Comparison of ENCODE assay signal across 13 cellular contexts in genomic region chr11:74134661-74135515, GRCh38. TPM values are rescaled to one million over a fixed set of nuclear protein-coding genes. Genes with fewer than 3 reads are reported as not detected.
A peak's percentile ranks its signal among the peaks of the same experiment; 100 is the strongest.
DNase-seq lines count a peak whose midpoint lies in the region; ATAC-seq and TF ChIP-seq lines count a peak whose summit lies in the region.
"Had no signal": no experiment of that assay in that cellular context is flagged by ENCODE, and none has a peak within 500 bp of the region (broad histone marks: within the 10 kb centered on the region; RNA-seq: fewer than 3 reads in every experiment).

No MANE protein-coding gene starts in this region.

- peak; percentile 71 for DNase-seq in ACHN
- peak; percentile 76 for DNase-seq in HK-2 (ENCODE audit: unreplicated experiment)
- DNase-seq in T1000 (lab: John Stamatoyannopoulos, UW), result peak; percentile 70
- peak; percentile 71 to 90 for DNase-seq in foreskin keratinocyte
- no peak for DNase-seq in HPDE6-E6E7 (ENCODE audit: extremely low spot score)
- DNase-seq in activated CD4-positive, alpha-beta T cell treated with anti-CD3 and anti-CD28 coated beads, Interleukin-2, amount 50 U/mL, for 48 hours, result no peak
- DNase-seq in activated T-helper 1 cell treated with anti-CD3 and anti-CD28 coated beads, Interleukin-12 subunit alpha, Interleukin-12 subunit beta, Interleukin-2, Interleukin-4 antibody, amounts not matched to agents 30 ng/mL and 10 ng/mL and 1 ng/mL, durations not matched to agents 14 hours and 24 hours and 36 hours (ENCODE audit: low spot score), result no peak
- DNase-seq in OCI-M2 (lab: John Stamatoyannopoulos, UW; ENCODE audit: unreplicated experiment), result no peak
- DNase-seq: activated naive CD4-positive, alpha-beta T cell treated with anti-CD3 and anti-CD28 coated beads, Interleukin-2, amount 10 ng/mL, durations not matched to agents 7 days and 5 days; RPMI8226; T-helper 9 cell; uterus had no signal

- no peaks in the 10 kb centered on the region for H3K4me1 Mint-ChIP-seq in activated T-helper 1 cell treated with anti-CD3 and anti-CD28 coated beads, Interleukin-12 subunit alpha, Interleukin-12 subunit beta, Interleukin-2, Interleukin-4 antibody, amounts not matched to agents 30 ng/mL and 10 ng/mL and 1 ng/mL, durations not matched to agents 14 hours and 24 hours and 36 hours (ENCODE audit: low read depth)
- H3K4me1 Mint-ChIP-seq: activated naive CD4-positive, alpha-beta T cell treated with anti-CD3 and anti-CD28 coated beads, Interleukin-2, amount 10 ng/mL, durations not matched to agents 7 days and 5 days had no signal

- H3K27me3 Mint-ChIP-seq in activated T-helper 1 cell treated with anti-CD3 and anti-CD28 coated beads, Interleukin-12 subunit alpha, Interleukin-12 subunit beta, Interleukin-2, Interleukin-4 antibody, amounts not matched to agents 30 ng/mL and 10 ng/mL and 1 ng/mL, durations not matched to agents 14 hours and 24 hours and 36 hours (ENCODE audit: insufficient read depth), result no peaks in the 10 kb centered on the region
- H3K27me3 Mint-ChIP-seq: activated naive CD4-positive, alpha-beta T cell treated with anti-CD3 and anti-CD28 coated beads, Interleukin-2, amount 10 ng/mL, durations not matched to agents 7 days and 5 days; progenitor cell of endocrine pancreas had no signal

- peaks cover 32% of the 10 kb centered on the region for H3K36me3 Mint-ChIP-seq in activated T-helper 1 cell treated with anti-CD3 and anti-CD28 coated beads, Interleukin-12 subunit alpha, Interleukin-12 subunit beta, Interleukin-2, Interleukin-4 antibody, amounts not matched to agents 30 ng/mL and 10 ng/mL and 1 ng/mL, durations not matched to agents 14 hours and 24 hours and 36 hours (ENCODE audit: low read depth)

- TF ChIP-seq CTCF in foreskin keratinocyte (conservative IDR thresholded peaks at IDR 0.05), result no peak

- H3K27ac ChIP-seq in foreskin keratinocyte, result peak overlapping the region; percentile 25
- H3K27ac ChIP-seq: uterus had no signal

- ATAC-seq in foreskin keratinocyte, result peak; percentile 79

- no peak overlapping the region for H3K4me3 Mint-ChIP-seq in activated T-helper 1 cell treated with anti-CD3 and anti-CD28 coated beads, Interleukin-12 subunit alpha, Interleukin-12 subunit beta, Interleukin-2, Interleukin-4 antibody, amounts not matched to agents 30 ng/mL and 10 ng/mL and 1 ng/mL, durations not matched to agents 14 hours and 24 hours and 36 hours
- H3K4me3 Mint-ChIP-seq: activated naive CD4-positive, alpha-beta T cell treated with anti-CD3 and anti-CD28 coated beads, Interleukin-2, amount 10 ng/mL, durations not matched to agents 7 days and 5 days had no signal

- no peak overlapping the region for H3K27ac Mint-ChIP-seq in activated T-helper 1 cell treated with anti-CD3 and anti-CD28 coated beads, Interleukin-12 subunit alpha, Interleukin-12 subunit beta, Interleukin-2, Interleukin-4 antibody, amounts not matched to agents 30 ng/mL and 10 ng/mL and 1 ng/mL, durations not matched to agents 14 hours and 24 hours and 36 hours
- H3K27ac Mint-ChIP-seq: activated naive CD4-positive, alpha-beta T cell treated with anti-CD3 and anti-CD28 coated beads, Interleukin-2, amount 10 ng/mL, durations not matched to agents 7 days and 5 days; progenitor cell of endocrine pancreas had no signal

- peaks cover 28% of the 10 kb centered on the region for H3K4me1 ChIP-seq in foreskin keratinocyte
- H3K4me1 ChIP-seq: uterus had no signal

- no peaks in the 10 kb centered on the region for H3K27me3 ChIP-seq in foreskin keratinocyte
- H3K27me3 ChIP-seq: uterus had no signal

- H3K9me3 Mint-ChIP-seq in activated T-helper 1 cell treated with anti-CD3 and anti-CD28 coated beads, Interleukin-12 subunit alpha, Interleukin-12 subunit beta, Interleukin-2, Interleukin-4 antibody, amounts not matched to agents 30 ng/mL and 10 ng/mL and 1 ng/mL, durations not matched to agents 14 hours and 24 hours and 36 hours, result no peaks in the 10 kb centered on the region
- H3K9me3 Mint-ChIP-seq: activated naive CD4-positive, alpha-beta T cell treated with anti-CD3 and anti-CD28 coated beads, Interleukin-2, amount 10 ng/mL, durations not matched to agents 7 days and 5 days had no signal

- in situ Hi-C loops in ACHN (cut with HindIII; ENCODE audit: low pct_ligation_motif_present, low pct_unique_long_range_greater_than_20kb, low sequenced_read_pairs), result no loop called here

- intact Hi-C loops in activated T-helper 1 cell treated with anti-CD3 and anti-CD28 coated beads, Interleukin-12 subunit alpha, Interleukin-12 subunit beta, Interleukin-2, Interleukin-4 antibody, amounts not matched to agents 30 ng/mL and 10 ng/mL and 1 ng/mL, durations not matched to agents 14 hours and 24 hours and 36 hours (cut with micrococcal nuclease), result no loop called here

RNA-seq across cellular contexts. Expression of gene C2CD3, which starts 35.9 kb away (rescaled TPM):
- total RNA-seq in foreskin keratinocyte, result 12.8 and 14.0 TPM in 2 replicates
- polyA plus RNA-seq in foreskin keratinocyte, result 6.9 and 7.3 TPM in 2 replicates
- total RNA-seq in activated T-helper 1 cell treated with anti-CD3 and anti-CD28 coated beads, Interleukin-12 subunit alpha, Interleukin-12 subunit beta, Interleukin-2, Interleukin-4 antibody, amounts not matched to agents 30 ng/mL and 10 ng/mL and 1 ng/mL, durations not matched to agents 14 hours and 24 hours and 36 hours, result 46.5 and 49.5 TPM in 2 replicates

RNA-seq across cellular contexts. Expression of gene PPME1, which starts 36.2 kb away (rescaled TPM):
- 31.3 and 36.1 TPM in 2 replicates for total RNA-seq in foreskin keratinocyte
- polyA plus RNA-seq in foreskin keratinocyte, result 32.1 and 35.5 TPM in 2 replicates
- total RNA-seq in activated T-helper 1 cell treated with anti-CD3 and anti-CD28 coated beads, Interleukin-12 subunit alpha, Interleukin-12 subunit beta, Interleukin-2, Interleukin-4 antibody, amounts not matched to agents 30 ng/mL and 10 ng/mL and 1 ng/mL, durations not matched to agents 14 hours and 24 hours and 36 hours, result 64.8 and 68.1 TPM in 2 replicates

Comparison
In these comparisons a context has a peak if more than half of its experiments do, and no peak if none do; other contexts are left out.
1. DNase-seq: peak in ACHN (single experiment), HK-2 (single experiment), T1000 (single experiment) and foreskin keratinocyte (2 of 2); none in HPDE6-E6E7 (single experiment), activated CD4-positive, alpha-beta T cell treated with anti-CD3 and anti-CD28 coated beads, Interleukin-2, amount 50 U/mL, for 48 hours (0 of 2), activated T-helper 1 cell treated with anti-CD3 and anti-CD28 coated beads, Interleukin-12 subunit alpha, Interleukin-12 subunit beta, Interleukin-2, Interleukin-4 antibody, amounts not matched to agents 30 ng/mL and 10 ng/mL and 1 ng/mL, durations not matched to agents 14 hours and 24 hours and 36 hours (single experiment) and OCI-M2 (single experiment).